Comparison of ENCODE assay signal across 16 cellular contexts in the genomic region with DNA sequence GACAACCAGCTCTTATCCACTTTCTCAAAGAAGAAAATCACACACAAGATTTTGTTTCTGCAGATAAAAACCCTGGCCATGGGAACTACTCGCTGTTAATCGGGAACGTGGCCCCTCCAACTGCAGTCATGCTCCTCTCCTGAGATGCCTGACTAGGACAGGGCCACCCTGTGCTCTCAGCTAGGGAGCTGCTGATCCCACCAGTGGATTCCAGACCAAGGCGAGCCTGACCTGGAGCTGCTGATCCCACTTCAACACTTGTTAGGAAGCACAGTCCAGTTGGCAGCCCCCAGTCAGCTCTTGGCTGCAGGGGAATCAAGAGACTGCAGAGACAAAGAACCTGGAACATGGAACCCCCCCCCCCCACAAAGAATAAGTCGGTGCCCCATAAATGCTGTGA.
"Had no signal": no experiment of that assay in that cellular context is flagged by ENCODE, and none has a peak within 500 bp of the region (broad histone marks: within the 10 kb centered on the region; RNA-seq: fewer than 3 reads in every experiment).

No MANE protein-coding gene starts in this region.

- H3K4me3 ChIP-seq: coronary artery, dorsolateral prefrontal cortex, esophagus muscularis mucosa, gastroesophageal sphincter, heart right ventricle, left lung, lower lobe of right lung, mucosa of descending colon had no signal

- DNase-seq: dermis blood vessel endothelial cell; dorsolateral prefrontal cortex; effector CD4-positive, alpha-beta T cell; effector memory CD4-positive, alpha-beta T cell; foreskin keratinocyte; heart right ventricle; hippocampal formation; left cardiac atrium; left lung; left ventricle myocardium superior; lower lobe of right lung; mesenchymal stem cell; mucosa of descending colon had no signal

- H3K36me3 ChIP-seq: esophagus muscularis mucosa, gastroesophageal sphincter, heart right ventricle, left lung, lower lobe of right lung had no signal

- H3K4me1 ChIP-seq: esophagus muscularis mucosa, foreskin keratinocyte, gastroesophageal sphincter, heart right ventricle, left lung, lower lobe of right lung had no signal

- ATAC-seq: foreskin keratinocyte, gastroesophageal sphincter, heart right ventricle, left cardiac atrium, left lung, left ventricle myocardium superior, lower lobe of right lung, mucosa of descending colon had no signal

- H3K27ac ChIP-seq: coronary artery, dorsolateral prefrontal cortex, esophagus muscularis mucosa, foreskin keratinocyte, gastroesophageal sphincter, heart right ventricle, left lung, lower lobe of right lung had no signal

- H3K9me3 ChIP-seq: left lung, lower lobe of right lung, mucosa of descending colon had no signal

- H3K27me3 ChIP-seq: foreskin keratinocyte had no signal
